Comparison of ENCODE assay signal across 1 cellular context in genomic region chr15:75695634-75696302, GRCh38.
TF ChIP-seq lines count a peak whose summit lies in the region.

No MANE protein-coding gene starts in this region.

TF ChIP-seq in GM12878, 131 proteins besides CTCF, POLR2A, EP300 and RAD21:
- no peak for TF ChIP-seq RELB (IDR thresholded peaks at IDR 0.05; ENCODE audit: low read depth)
- TF ChIP-seq HDAC2 (IDR thresholded peaks at IDR 0.05) = no peak
- TF ChIP-seq TCF7 (IDR thresholded peaks at IDR 0.05; ENCODE audit: borderline replicate concordance) = no peak
- TF ChIP-seq SMARCA5 (IDR thresholded peaks at IDR 0.05) = peak; percentile 90
- TF ChIP-seq SREBF2 (IDR thresholded peaks at IDR 0.05; ENCODE audit: low read length) = no peak
- no peak; the same call in 1 of the 2 replicates for TF ChIP-seq DPF2 (IDR thresholded peaks at IDR 0.05)
- TF ChIP-seq E4F1 (IDR thresholded peaks at IDR 0.05; ENCODE audit: borderline replicate concordance, partially characterized antibody) = no peak
- 0 out of 2 replicates have a peak, but pooled peaks have one; percentile 9 for TF ChIP-seq CHD4 (IDR thresholded peaks at IDR 0.05)
- no peak for TF ChIP-seq GATAD2B (conservative IDR thresholded peaks at IDR 0.05; ENCODE audit: low read depth)
- no peak for TF ChIP-seq RELA (IDR thresholded peaks at IDR 0.05; ENCODE audit: borderline replicate concordance, partially characterized antibody)
- no peak for TF ChIP-seq MLLT1 (IDR thresholded peaks at IDR 0.05)
- no peak for TF ChIP-seq ZNF24 (IDR thresholded peaks at IDR 0.05)
TF ChIP-seq in GM12878: peak in this region for 2.
